9 cellular contexts compared by ENCODE assay signal in genomic region chr1:154962795-154963330, GRCh38. TPM values are rescaled to one million over a fixed set of nuclear protein-coding genes. Genes with fewer than 3 reads are reported as not detected.
DNase-seq lines count a peak whose midpoint lies in the region; ATAC-seq and TF ChIP-seq lines count a peak whose summit lies in the region.
"Had no signal": no experiment of that assay in that cellular context is flagged by ENCODE, and none has a peak within 500 bp of the region (broad histone marks: within the 10 kb centered on the region; RNA-seq: fewer than 3 reads in every experiment).

No MANE protein-coding gene starts in this region.

- H3K27me3 ChIP-seq in adipocyte (replicated peaks; ENCODE audit: control insufficient read depth, insufficient read depth, low read length) (no peaks in the 10 kb centered on the region), lower lobe of right lung (ENCODE audit: low read depth) (no peaks in the 10 kb centered on the region)

- DNase-seq in activated naive CD4-positive, alpha-beta T cell treated with anti-CD3 and anti-CD28 coated beads, Interleukin-2, amount 50 U/mL, for 16 hours: no peak
- DNase-seq in adipocyte (ENCODE audit: low read depth) (no peak), lower lobe of right lung (peak; percentile 38), type B pancreatic cell (ENCODE audit: extremely low spot score, unreplicated experiment) (no peak), NCI-H2196 treated with DMSO at 0.1 percent for 48 hours (lab: John Stamatoyannopoulos, UW; ENCODE audit: unreplicated experiment) (no peak)
- no peak for DNase-seq in stimulated activated CD4-positive, alpha-beta T cell treated with anti-CD3 and anti-CD28 coated beads, Interleukin-2, amount 100 ng/mL, for 48 hours
- DNase-seq: islet precursor cell had no signal

- no peak for TF ChIP-seq CTCF in lower lobe of right lung (IDR thresholded peaks at IDR 0.05)
- TF ChIP-seq CTCF in type B pancreatic cell (conservative IDR thresholded peaks at IDR 0.05): no peak

- peaks cover 32% of the 10 kb centered on the region for H3K4me1 Mint-ChIP-seq in activated naive CD4-positive, alpha-beta T cell treated with anti-CD3 and anti-CD28 coated beads, Interleukin-2, amount 50 U/mL, for 24 hours
- H3K4me1 Mint-ChIP-seq in type B pancreatic cell (ENCODE audit: unreplicated experiment): peaks cover 22% of the 10 kb centered on the region

- no peak for ATAC-seq in lower lobe of right lung
- no peak for ATAC-seq in GM21360 (IDR thresholded peaks at IDR 0.05; ENCODE audit: unreplicated experiment)

- H3K4me3 Mint-ChIP-seq in activated naive CD4-positive, alpha-beta T cell treated with anti-CD3 and anti-CD28 coated beads, Interleukin-2, amount 50 U/mL, for 24 hours: peak overlapping the region; percentile 86
- H3K4me3 Mint-ChIP-seq in type B pancreatic cell: peak overlapping the region; percentile 92

- H3K36me3 ChIP-seq in adipocyte (ENCODE audit: control insufficient read depth, insufficient read depth, low read length, severe bottlenecking): peaks cover 59% of the 10 kb centered on the region
- H3K36me3 ChIP-seq in lower lobe of right lung: peaks cover 72% of the 10 kb centered on the region

- peak overlapping the region; percentile 90 for H3K27ac Mint-ChIP-seq in activated naive CD4-positive, alpha-beta T cell treated with anti-CD3 and anti-CD28 coated beads, Interleukin-2, amount 50 U/mL, for 24 hours
- H3K27ac Mint-ChIP-seq in type B pancreatic cell: peak overlapping the region; percentile 91

- H3K4me3 ChIP-seq in adipocyte (ENCODE audit: low read length) (peak overlapping the region; percentile 88), lower lobe of right lung (peak overlapping the region; percentile 88)

- H3K9me3 Mint-ChIP-seq in activated naive CD4-positive, alpha-beta T cell treated with anti-CD3 and anti-CD28 coated beads, Interleukin-2, amount 50 U/mL, for 24 hours: no peaks in the 10 kb centered on the region
- no peaks in the 10 kb centered on the region for H3K9me3 Mint-ChIP-seq in type B pancreatic cell

- H3K27ac ChIP-seq in lower lobe of right lung: peak overlapping the region; percentile 98

- H3K9me3 ChIP-seq in adipocyte (ENCODE audit: control insufficient read depth, low read length) (no peaks in the 10 kb centered on the region), lower lobe of right lung (no peaks in the 10 kb centered on the region)

- H3K9ac ChIP-seq in adipocyte (ENCODE audit: low read length): peak overlapping the region; percentile 96

- H3K27me3 Mint-ChIP-seq in activated naive CD4-positive, alpha-beta T cell treated with anti-CD3 and anti-CD28 coated beads, Interleukin-2, amount 50 U/mL, for 24 hours: no peaks in the 10 kb centered on the region
- no peaks in the 10 kb centered on the region for H3K27me3 Mint-ChIP-seq in type B pancreatic cell

- H3K4me1 ChIP-seq in adipocyte (ENCODE audit: control insufficient read depth, insufficient read depth, low read length) (peaks cover 27% of the 10 kb centered on the region), lower lobe of right lung (peaks cover 37% of the 10 kb centered on the region)

- intact Hi-C loops in lower lobe of right lung (cut with DNase I): no loop called here

- H3K36me3 Mint-ChIP-seq in activated naive CD4-positive, alpha-beta T cell treated with anti-CD3 and anti-CD28 coated beads, Interleukin-2, amount 50 U/mL, for 24 hours: peaks cover 7% of the 10 kb centered on the region
- H3K36me3 Mint-ChIP-seq in type B pancreatic cell: peaks cover 13% of the 10 kb centered on the region

RNA-seq across cellular contexts. Expression of gene PYGO2, which starts 1.3 kb away (rescaled TPM):
- total RNA-seq in lower lobe of right lung (27.4 TPM), type B pancreatic cell (ENCODE audit: low replicate concordance) (48.1 and 49.0 TPM in 2 replicates)

RNA-seq across cellular contexts. Expression of gene PBXIP1, which starts 7.0 kb away (rescaled TPM):
- total RNA-seq in lower lobe of right lung (68.1 TPM), type B pancreatic cell (ENCODE audit: low replicate concordance) (57.3 and 65.8 TPM in 2 replicates)

RNA-seq across cellular contexts. Expression of gene SHC1, which starts 7.7 kb away (rescaled TPM):
- total RNA-seq in lower lobe of right lung: 94.8 TPM
- total RNA-seq in type B pancreatic cell (ENCODE audit: low replicate concordance): 65.3 and 87.8 TPM in 2 replicates

RNA-seq across cellular contexts. Expression of gene CKS1B, which starts 11.6 kb away (rescaled TPM):
- total RNA-seq in lower lobe of right lung (28.5 TPM), type B pancreatic cell (ENCODE audit: low replicate concordance) (58.8 and 119 TPM in 2 replicates)

RNA-seq across cellular contexts. Expression of gene FLAD1, which starts 20.3 kb away (rescaled TPM):
- total RNA-seq in lower lobe of right lung: 31.9 TPM
- total RNA-seq in type B pancreatic cell (ENCODE audit: low replicate concordance): 51.4 and 59.0 TPM in 2 replicates
